1 cellular context compared by ENCODE assay signal in the genomic region with DNA sequence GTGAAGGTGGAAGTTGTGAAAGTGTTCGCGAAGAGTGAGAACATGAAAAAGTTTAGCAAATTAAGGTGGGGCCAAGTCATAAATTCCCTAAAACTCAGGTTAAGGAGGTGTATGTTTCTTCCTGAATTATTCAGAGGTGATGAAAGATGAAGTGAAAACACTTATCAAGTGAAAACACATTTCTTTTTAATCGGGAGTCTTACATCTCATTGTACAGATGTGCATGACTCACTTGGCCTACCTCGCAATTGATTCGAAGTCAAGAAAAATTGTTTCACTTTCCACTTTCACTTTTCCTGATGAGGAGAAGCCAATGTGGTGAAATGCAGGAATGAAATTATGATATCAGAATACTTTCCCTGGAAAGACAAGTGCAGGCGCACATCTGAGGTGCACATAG.
TF ChIP-seq lines count a peak whose summit lies in the region.

No MANE protein-coding gene starts in this region.

TF ChIP-seq in K562, 482 proteins besides CTCF, POLR2A, EP300 and RAD21 (continued from another document and continues in another):
- TF ChIP-seq, protein P1, sequence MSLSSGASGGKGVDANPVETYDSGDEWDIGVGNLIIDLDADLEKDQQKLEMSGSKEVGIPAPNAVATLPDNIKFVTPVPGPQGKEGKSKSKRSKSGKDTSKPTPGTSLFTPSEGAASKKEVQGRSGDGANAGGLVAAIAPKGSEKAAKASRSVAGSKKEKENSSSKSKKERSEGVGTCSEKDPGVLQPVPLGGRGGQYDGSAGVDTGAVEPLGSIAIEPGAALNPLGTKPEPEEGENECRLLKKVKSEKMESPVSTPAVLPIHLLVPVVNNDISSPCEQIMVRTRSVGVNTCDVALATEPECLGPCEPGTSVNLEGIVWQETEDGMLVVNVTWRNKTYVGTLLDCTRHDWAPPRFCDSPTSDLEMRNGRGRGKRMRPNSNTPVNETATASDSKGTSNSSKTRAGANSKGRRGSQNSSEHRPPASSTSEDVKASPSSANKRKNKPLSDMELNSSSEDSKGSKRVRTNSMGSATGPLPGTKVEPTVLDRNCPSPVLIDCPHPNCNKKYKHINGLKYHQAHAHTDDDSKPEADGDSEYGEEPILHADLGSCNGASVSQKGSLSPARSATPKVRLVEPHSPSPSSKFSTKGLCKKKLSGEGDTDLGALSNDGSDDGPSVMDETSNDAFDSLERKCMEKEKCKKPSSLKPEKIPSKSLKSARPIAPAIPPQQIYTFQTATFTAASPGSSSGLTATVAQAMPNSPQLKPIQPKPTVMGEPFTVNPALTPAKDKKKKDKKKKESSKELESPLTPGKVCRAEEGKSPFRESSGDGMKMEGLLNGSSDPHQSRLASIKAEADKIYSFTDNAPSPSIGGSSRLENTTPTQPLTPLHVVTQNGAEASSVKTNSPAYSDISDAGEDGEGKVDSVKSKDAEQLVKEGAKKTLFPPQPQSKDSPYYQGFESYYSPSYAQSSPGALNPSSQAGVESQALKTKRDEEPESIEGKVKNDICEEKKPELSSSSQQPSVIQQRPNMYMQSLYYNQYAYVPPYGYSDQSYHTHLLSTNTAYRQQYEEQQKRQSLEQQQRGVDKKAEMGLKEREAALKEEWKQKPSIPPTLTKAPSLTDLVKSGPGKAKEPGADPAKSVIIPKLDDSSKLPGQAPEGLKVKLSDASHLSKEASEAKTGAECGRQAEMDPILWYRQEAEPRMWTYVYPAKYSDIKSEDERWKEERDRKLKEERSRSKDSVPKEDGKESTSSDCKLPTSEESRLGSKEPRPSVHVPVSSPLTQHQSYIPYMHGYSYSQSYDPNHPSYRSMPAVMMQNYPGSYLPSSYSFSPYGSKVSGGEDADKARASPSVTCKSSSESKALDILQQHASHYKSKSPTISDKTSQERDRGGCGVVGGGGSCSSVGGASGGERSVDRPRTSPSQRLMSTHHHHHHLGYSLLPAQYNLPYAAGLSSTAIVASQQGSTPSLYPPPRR (CRISPR knock-in tag; IDR thresholded peaks at IDR 0.05; ENCODE audit: borderline replicate concordance), result no peak
- TF ChIP-seq, protein P2, sequence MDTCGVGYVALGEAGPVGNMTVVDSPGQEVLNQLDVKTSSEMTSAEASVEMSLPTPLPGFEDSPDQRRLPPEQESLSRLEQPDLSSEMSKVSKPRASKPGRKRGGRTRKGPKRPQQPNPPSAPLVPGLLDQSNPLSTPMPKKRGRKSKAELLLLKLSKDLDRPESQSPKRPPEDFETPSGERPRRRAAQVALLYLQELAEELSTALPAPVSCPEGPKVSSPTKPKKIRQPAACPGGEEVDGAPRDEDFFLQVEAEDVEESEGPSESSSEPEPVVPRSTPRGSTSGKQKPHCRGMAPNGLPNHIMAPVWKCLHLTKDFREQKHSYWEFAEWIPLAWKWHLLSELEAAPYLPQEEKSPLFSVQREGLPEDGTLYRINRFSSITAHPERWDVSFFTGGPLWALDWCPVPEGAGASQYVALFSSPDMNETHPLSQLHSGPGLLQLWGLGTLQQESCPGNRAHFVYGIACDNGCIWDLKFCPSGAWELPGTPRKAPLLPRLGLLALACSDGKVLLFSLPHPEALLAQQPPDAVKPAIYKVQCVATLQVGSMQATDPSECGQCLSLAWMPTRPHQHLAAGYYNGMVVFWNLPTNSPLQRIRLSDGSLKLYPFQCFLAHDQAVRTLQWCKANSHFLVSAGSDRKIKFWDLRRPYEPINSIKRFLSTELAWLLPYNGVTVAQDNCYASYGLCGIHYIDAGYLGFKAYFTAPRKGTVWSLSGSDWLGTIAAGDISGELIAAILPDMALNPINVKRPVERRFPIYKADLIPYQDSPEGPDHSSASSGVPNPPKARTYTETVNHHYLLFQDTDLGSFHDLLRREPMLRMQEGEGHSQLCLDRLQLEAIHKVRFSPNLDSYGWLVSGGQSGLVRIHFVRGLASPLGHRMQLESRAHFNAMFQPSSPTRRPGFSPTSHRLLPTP (IDR thresholded peaks at IDR 0.05; ENCODE audit: borderline replicate concordance, extremely low read depth, insufficient read length), result no peak
- no peak for TF ChIP-seq SNIP1 (IDR thresholded peaks at IDR 0.05; ENCODE audit: low read depth)
- no peak for TF ChIP-seq ZNF134 (CRISPR knock-in tag; conservative IDR thresholded peaks at IDR 0.05)
- TF ChIP-seq HOXB6 (CRISPR knock-in tag; IDR thresholded peaks at IDR 0.05; ENCODE audit: borderline replicate concordance), result no peak
- no peak for TF ChIP-seq HDAC8 (tag; IDR thresholded peaks at IDR 0.05)
- no peak for TF ChIP-seq SREBF2 (CRISPR knock-in tag; IDR thresholded peaks at IDR 0.05)
- TF ChIP-seq JUND (IDR thresholded peaks at IDR 0.05; ENCODE audit: borderline replicate concordance, low read depth, low read length), result peak; percentile 81
- peak; percentile 76; the same call in 2 of the 3 replicates for TF ChIP-seq JUND (tag; IDR thresholded peaks at IDR 0.05; ENCODE audit: borderline replicate concordance, low read depth, low read length)
- TF ChIP-seq YBX1 (IDR thresholded peaks at IDR 0.05), result no peak
- no peak for TF ChIP-seq ZNF311 (CRISPR knock-in tag; IDR thresholded peaks at IDR 0.05)
- TF ChIP-seq RAD51 (IDR thresholded peaks at IDR 0.05; ENCODE audit: borderline replicate concordance, low read depth), result no peak
- no peak for TF ChIP-seq NR3C1 (CRISPR knock-in tag; IDR thresholded peaks at IDR 0.05)
- TF ChIP-seq NUFIP1 (IDR thresholded peaks at IDR 0.05; ENCODE audit: partially characterized antibody), result no peak
- no peak for TF ChIP-seq HDAC3 (IDR thresholded peaks at IDR 0.05; ENCODE audit: borderline replicate concordance, partially characterized antibody)
- TF ChIP-seq NCOA6 (IDR thresholded peaks at IDR 0.05), result no peak
- TF ChIP-seq DPF2 (IDR thresholded peaks at IDR 0.05), result peak; percentile 31; the same call in 1 of the 2 replicates
- peak; percentile 32; the same call in 1 of the 2 replicates for TF ChIP-seq ZFX (CRISPR knock-in tag; IDR thresholded peaks at IDR 0.05)
- TF ChIP-seq SMARCC2 (IDR thresholded peaks at IDR 0.05; ENCODE audit: low read depth), result no peak
- no peak for TF ChIP-seq CAMTA2 (CRISPR knock-in tag; conservative IDR thresholded peaks at IDR 0.05)
- TF ChIP-seq, protein P3, sequence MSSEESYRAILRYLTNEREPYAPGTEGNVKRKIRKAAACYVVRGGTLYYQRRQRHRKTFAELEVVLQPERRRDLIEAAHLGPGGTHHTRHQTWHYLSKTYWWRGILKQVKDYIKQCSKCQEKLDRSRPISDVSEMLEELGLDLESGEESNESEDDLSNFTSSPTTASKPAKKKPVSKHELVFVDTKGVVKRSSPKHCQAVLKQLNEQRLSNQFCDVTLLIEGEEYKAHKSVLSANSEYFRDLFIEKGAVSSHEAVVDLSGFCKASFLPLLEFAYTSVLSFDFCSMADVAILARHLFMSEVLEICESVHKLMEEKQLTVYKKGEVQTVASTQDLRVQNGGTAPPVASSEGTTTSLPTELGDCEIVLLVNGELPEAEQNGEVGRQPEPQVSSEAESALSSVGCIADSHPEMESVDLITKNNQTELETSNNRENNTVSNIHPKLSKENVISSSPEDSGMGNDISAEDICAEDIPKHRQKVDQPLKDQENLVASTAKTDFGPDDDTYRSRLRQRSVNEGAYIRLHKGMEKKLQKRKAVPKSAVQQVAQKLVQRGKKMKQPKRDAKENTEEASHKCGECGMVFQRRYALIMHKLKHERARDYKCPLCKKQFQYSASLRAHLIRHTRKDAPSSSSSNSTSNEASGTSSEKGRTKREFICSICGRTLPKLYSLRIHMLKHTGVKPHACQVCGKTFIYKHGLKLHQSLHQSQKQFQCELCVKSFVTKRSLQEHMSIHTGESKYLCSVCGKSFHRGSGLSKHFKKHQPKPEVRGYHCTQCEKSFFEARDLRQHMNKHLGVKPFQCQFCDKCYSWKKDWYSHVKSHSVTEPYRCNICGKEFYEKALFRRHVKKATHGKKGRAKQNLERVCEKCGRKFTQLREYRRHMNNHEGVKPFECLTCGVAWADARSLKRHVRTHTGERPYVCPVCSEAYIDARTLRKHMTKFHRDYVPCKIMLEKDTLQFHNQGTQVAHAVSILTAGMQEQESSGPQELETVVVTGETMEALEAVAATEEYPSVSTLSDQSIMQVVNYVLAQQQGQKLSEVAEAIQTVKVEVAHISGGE (CRISPR knock-in tag; IDR thresholded peaks at IDR 0.05), result no peak
- TF ChIP-seq TCF3 (CRISPR knock-in tag; IDR thresholded peaks at IDR 0.05), result peak; percentile 91
- TF ChIP-seq STAT5A (IDR thresholded peaks at IDR 0.05; ENCODE audit: borderline replicate concordance, low read length), result 0 out of 2 replicates have a peak, but pooled peaks have one; percentile 26
- TF ChIP-seq, protein P4, sequence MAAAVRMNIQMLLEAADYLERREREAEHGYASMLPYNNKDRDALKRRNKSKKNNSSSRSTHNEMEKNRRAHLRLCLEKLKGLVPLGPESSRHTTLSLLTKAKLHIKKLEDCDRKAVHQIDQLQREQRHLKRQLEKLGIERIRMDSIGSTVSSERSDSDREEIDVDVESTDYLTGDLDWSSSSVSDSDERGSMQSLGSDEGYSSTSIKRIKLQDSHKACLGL (CRISPR knock-in tag; IDR thresholded peaks at IDR 0.05; ENCODE audit: borderline replicate concordance, poor library complexity, severe bottlenecking), result no peak
- TF ChIP-seq TOE1 (IDR thresholded peaks at IDR 0.05; ENCODE audit: borderline replicate concordance), result no peak
- no peak for TF ChIP-seq TOE1 (CRISPR knock-in tag; IDR thresholded peaks at IDR 0.05; ENCODE audit: borderline replicate concordance, low read depth)
- TF ChIP-seq CEBPB (tag; IDR thresholded peaks at IDR 0.05), result 0 out of 2 replicates have a peak, but pooled peaks have one; percentile 13
- TF ChIP-seq TAF15 (IDR thresholded peaks at IDR 0.05; ENCODE audit: low read depth, low read length), result no peak
- peak; percentile 81 for TF ChIP-seq MEIS2 (IDR thresholded peaks at IDR 0.05; ENCODE audit: partially characterized antibody)
- TF ChIP-seq SMARCE1 (IDR thresholded peaks at IDR 0.05), result 0 out of 2 replicates have a peak, but pooled peaks have one; percentile 38
- no peak for TF ChIP-seq TCFL5 (CRISPR knock-in tag; conservative IDR thresholded peaks at IDR 0.05)
- TF ChIP-seq ZNF644 (tag; IDR thresholded peaks at IDR 0.05; ENCODE audit: low read depth), result no peak
- TF ChIP-seq ZEB2 (IDR thresholded peaks at IDR 0.05), result no peak
- peak; percentile 84 for TF ChIP-seq ARID1B (IDR thresholded peaks at IDR 0.05)
- no peak for TF ChIP-seq HMG20A (CRISPR knock-in tag; conservative IDR thresholded peaks at IDR 0.05)
- TF ChIP-seq SMARCA4 (IDR thresholded peaks at IDR 0.05), result peak; percentile 75
- peak; percentile 62 for TF ChIP-seq TEAD4 (IDR thresholded peaks at IDR 0.05; ENCODE audit: low read length)
- no peak for TF ChIP-seq TEAD4 (CRISPR knock-in tag; IDR thresholded peaks at IDR 0.05; ENCODE audit: borderline replicate concordance)
- TF ChIP-seq, protein P5, sequence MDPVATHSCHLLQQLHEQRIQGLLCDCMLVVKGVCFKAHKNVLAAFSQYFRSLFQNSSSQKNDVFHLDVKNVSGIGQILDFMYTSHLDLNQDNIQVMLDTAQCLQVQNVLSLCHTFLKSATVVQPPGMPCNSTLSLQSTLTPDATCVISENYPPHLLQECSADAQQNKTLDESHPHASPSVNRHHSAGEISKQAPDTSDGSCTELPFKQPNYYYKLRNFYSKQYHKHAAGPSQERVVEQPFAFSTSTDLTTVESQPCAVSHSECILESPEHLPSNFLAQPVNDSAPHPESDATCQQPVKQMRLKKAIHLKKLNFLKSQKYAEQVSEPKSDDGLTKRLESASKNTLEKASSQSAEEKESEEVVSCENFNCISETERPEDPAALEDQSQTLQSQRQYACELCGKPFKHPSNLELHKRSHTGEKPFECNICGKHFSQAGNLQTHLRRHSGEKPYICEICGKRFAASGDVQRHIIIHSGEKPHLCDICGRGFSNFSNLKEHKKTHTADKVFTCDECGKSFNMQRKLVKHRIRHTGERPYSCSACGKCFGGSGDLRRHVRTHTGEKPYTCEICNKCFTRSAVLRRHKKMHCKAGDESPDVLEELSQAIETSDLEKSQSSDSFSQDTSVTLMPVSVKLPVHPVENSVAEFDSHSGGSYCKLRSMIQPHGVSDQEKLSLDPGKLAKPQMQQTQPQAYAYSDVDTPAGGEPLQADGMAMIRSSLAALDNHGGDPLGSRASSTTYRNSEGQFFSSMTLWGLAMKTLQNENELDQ (CRISPR knock-in tag; IDR thresholded peaks at IDR 0.05; ENCODE audit: borderline replicate concordance), result no peak
- TF ChIP-seq POLR2G (IDR thresholded peaks at IDR 0.05; ENCODE audit: low read depth, low read length), result no peak
- TF ChIP-seq TAF7 (tag; IDR thresholded peaks at IDR 0.05), result no peak
- TF ChIP-seq, protein P6, sequence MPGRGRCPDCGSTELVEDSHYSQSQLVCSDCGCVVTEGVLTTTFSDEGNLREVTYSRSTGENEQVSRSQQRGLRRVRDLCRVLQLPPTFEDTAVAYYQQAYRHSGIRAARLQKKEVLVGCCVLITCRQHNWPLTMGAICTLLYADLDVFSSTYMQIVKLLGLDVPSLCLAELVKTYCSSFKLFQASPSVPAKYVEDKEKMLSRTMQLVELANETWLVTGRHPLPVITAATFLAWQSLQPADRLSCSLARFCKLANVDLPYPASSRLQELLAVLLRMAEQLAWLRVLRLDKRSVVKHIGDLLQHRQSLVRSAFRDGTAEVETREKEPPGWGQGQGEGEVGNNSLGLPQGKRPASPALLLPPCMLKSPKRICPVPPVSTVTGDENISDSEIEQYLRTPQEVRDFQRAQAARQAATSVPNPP (IDR thresholded peaks at IDR 0.05; ENCODE audit: borderline replicate concordance, insufficient read depth, insufficient read length), result no peak
- no peak for TF ChIP-seq ZNF408 (CRISPR knock-in tag; IDR thresholded peaks at IDR 0.05; ENCODE audit: low read depth)
- TF ChIP-seq ZNF695 (CRISPR knock-in tag; IDR thresholded peaks at IDR 0.05), result no peak
